12 cellular contexts compared by ENCODE assay signal in the genomic region with DNA sequence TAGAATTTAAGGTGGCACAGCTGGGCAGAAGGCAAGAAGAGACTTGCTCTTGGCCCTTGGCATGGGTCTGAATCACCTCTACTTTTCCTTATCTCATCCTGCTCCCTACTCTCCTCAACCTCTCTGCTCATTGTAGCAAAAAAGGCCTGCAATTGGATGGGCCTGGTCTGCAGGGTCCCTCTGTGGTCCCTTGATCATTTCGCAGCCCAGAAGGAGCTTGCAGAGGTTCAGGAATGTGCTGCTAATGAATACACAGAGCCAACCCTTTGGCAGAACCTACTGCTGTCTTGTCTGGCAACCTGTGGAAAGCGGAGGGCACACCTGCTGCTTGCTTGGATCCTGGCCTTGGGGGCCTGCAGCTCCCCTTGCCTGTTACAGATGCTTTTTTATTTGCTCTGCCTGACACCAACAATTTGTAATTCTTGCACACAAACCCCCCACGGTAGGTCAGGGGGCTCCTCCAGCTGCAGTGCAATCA.
"Had no signal": no experiment of that assay in that cellular context is flagged by ENCODE, and none has a peak within 500 bp of the region (broad histone marks: within the 10 kb centered on the region; RNA-seq: fewer than 3 reads in every experiment).

No MANE protein-coding gene starts in this region.

- FAIRE-seq: pancreas had no signal

- DNase-seq: activated CD4-positive, alpha-beta T cell treated with anti-CD3 and anti-CD28 coated beads for 4 hours; activated CD8-positive, alpha-beta memory T cell treated with anti-CD3 and anti-CD28 coated beads, Interleukin-2, amount 50 U/mL, for 4 hours; activated CD8-positive, alpha-beta T cell treated with anti-CD3 and anti-CD28 coated beads for 36 hours; activated naive CD8-positive, alpha-beta T cell treated with anti-CD3 and anti-CD28 coated beads, Interleukin-2, amount 10 ng/mL, durations not matched to agents 7 days and 5 days; activated T-cell treated with anti-CD3 and anti-CD28 coated beads, Interleukin-2, amount 50 U/mL, for 72 hours; effector memory CD4-positive, alpha-beta T cell; erythroblast; pancreas; retina; T-helper 1 cell had no signal

- H3K4me1 ChIP-seq: ascending aorta, pancreas had no signal

- H3K27me3 ChIP-seq: ascending aorta, pancreas, tibial nerve had no signal

- H3K36me3 ChIP-seq: ascending aorta, pancreas, tibial nerve had no signal

- ATAC-seq: activated CD8-positive, alpha-beta T cell treated with anti-CD3 and anti-CD28 coated beads for 36 hours; activated T-cell treated with anti-CD3 and anti-CD28 coated beads, Interleukin-2, amount 50 U/mL, for 72 hours had no signal

- H3K27ac ChIP-seq: ascending aorta, pancreas had no signal

- H3K4me3 ChIP-seq: ascending aorta, pancreas, tibial nerve had no signal
